Comparison of ENCODE assay signal across 7 cellular contexts in the genomic region with DNA sequence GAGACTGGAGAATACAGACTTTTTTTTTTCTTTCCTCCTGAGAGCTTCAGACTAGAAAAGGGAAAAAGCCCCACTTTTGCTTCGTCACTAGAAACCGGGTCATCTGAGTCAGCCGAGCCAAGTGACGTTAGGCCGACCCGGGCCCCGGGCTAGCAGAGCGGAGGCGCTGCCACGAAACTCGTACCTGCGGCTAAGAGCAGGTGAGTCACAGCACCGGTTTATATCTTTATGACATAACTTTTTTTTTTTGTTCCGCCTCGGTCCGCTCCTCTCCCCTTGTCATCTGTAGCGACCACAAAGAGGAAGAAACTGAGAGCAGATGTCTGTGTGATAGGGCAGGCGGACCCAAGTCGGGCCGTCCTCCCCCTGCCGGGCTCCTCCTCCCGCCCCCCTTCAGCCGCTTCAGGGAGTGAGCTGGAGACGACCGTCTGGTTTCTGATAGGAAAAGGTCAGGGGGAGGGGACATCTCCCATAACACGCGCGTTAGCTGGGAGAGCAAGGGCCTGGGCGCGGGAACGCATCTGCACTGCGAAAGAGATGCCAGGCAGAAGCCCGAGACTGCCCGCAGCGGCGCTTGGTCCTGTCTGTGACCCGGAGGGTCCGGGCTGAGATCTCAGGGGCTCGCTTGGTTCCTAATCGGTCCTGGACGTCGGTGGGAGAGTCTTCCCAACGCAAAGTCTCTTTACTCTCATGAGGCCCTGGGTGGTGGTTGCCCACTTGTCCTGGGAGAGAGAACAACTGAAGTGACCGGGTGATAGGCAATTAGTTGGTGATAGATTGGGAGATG.
DNase-seq lines count a peak whose midpoint lies in the region; ATAC-seq lines count a peak whose summit lies in the region.

No MANE protein-coding gene starts in this region.

- H3K4me1 ChIP-seq in iPS-18a (ENCODE audit: control insufficient read depth, low read depth, low read length): peaks cover 18% of the 10 kb centered on the region

- no peak overlapping the region for H3K9ac ChIP-seq in iPS-18a (ENCODE audit: low read length)

- peak; percentile 59 for ATAC-seq in GM19395 (IDR thresholded peaks at IDR 0.05; ENCODE audit: unreplicated experiment)

- peaks cover 98% of the 10 kb centered on the region for H3K27me3 ChIP-seq in iPS-18a (ENCODE audit: control insufficient read depth, insufficient read depth, low read length)

- no peaks in the 10 kb centered on the region for H3K36me3 ChIP-seq in iPS-18a (ENCODE audit: control insufficient read depth, low read depth, low read length)

- no peaks in the 10 kb centered on the region for H3K9me3 ChIP-seq in iPS-18a (ENCODE audit: control insufficient read depth, low read depth, low read length)

- DNase-seq in HuH-7 (ENCODE audit: low spot score): peak; percentile 91
- DNase-seq in NOMO-1 treated with dmso at 0.1 percent for 144 hours (lab: John Stamatoyannopoulos, UW; ENCODE audit: unreplicated experiment): peak; percentile 56
- DNase-seq in activated T-cell treated with anti-CD3 and anti-CD28 coated beads, Interleukin-2, amount 50 U/mL, for 48 hours: peak; percentile 75 to 82
- DNase-seq in stimulated activated CD4-positive, alpha-beta T cell treated with anti-CD3 and anti-CD28 coated beads, Interleukin-1b, Interleukin-23, amount 100 ng/mL, for 48 hours: peak; percentile 85
- DNase-seq in AG08395 (ENCODE audit: low spot score): no peak

- H3K27ac ChIP-seq in iPS-18a (ENCODE audit: low read length): no peak overlapping the region

- H3K4me3 ChIP-seq in iPS-18a (ENCODE audit: low read length): peak overlapping the region; percentile 48
